In the genomic region with DNA sequence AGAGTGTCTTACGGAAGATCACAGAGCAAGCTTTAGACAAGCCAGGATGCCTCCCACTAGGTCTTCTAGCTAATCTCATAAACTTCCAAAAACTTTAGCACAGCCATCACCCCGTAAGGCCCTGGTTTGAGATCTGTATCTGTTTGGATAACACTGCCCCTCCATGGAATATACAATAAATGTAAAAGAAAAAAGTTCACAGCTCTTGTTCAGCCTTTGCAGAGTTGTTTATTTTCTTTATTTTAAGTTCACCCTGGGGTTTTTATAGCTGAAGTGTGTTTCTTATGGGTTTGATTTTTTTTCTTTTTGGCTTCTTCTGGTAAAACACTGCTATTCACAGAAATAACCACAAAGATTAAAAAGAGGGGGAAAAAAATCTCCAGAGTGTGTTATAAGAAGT, we compare ENCODE assay signal across 26 cellular contexts.
DNase-seq lines count a peak whose midpoint lies in the region; ATAC-seq, FAIRE-seq and TF ChIP-seq lines count a peak whose summit lies in the region.
"Had no signal": no experiment of that assay in that cellular context is flagged by ENCODE, and none has a peak within 500 bp of the region (broad histone marks: within the 10 kb centered on the region; RNA-seq: fewer than 3 reads in every experiment).

No MANE protein-coding gene starts in this region.

- DNase-seq in NCI-H1105 treated with DMSO at 0.1 percent for 48 hours (lab: John Stamatoyannopoulos, UW): peak; percentile 8
- no peak for DNase-seq in NCI-H1105 (lab: John Stamatoyannopoulos, UW)
- peak; percentile 43 for DNase-seq in astrocyte of the spinal cord (ENCODE audit: low read depth, low spot score)
- peak; percentile 34 for DNase-seq in fibroblast of villous mesenchyme (ENCODE audit: low read depth)
- DNase-seq in urothelium cell line (ENCODE audit: low spot score): no peak
- no peak for DNase-seq in GM12891 (ENCODE audit: insufficient read length, low spot score)
- DNase-seq: 8988T; activated CD4-positive, alpha-beta T cell treated with anti-CD3 and anti-CD28 coated beads, Interleukin-2, amount 10 ng/mL, durations not matched to agents 24 days and 14 days; activated naive CD4-positive, alpha-beta T cell treated with Interleukin-2 at 50 U/mL for 16 hours; activated T-cell treated with anti-CD3 and anti-CD28 coated beads, Interleukin-2, amount 50 U/mL, for 72 hours; adrenal gland; brain microvascular endothelial cell; CD4-positive, alpha-beta memory T cell; effector CD8-positive, alpha-beta T cell; left lung; naive B cell; NCI-H446; NCI-H82; nucleus accumbens; SHP77; WERI-Rb-1 had no signal

- in situ Hi-C loops in astrocyte of the spinal cord (cut with HindIII; ENCODE audit: low sequenced_read_pairs): no loop called here

- no peak for TF ChIP-seq CTCF in astrocyte of the spinal cord (IDR thresholded peaks at IDR 0.05; ENCODE audit: low read depth, low read length)
- TF ChIP-seq CTCF in fibroblast of villous mesenchyme (IDR thresholded peaks at IDR 0.05; ENCODE audit: insufficient read depth, low read depth, low read length): no peak

- FAIRE-seq in urothelium cell line (lab: Jason Lieb, UNC) (peak; percentile 9), GM12891 (lab: Jason Lieb, UNC) (no peak)
- FAIRE-seq: frontal cortex, GM12878 had no signal

- TF ChIP-seq POLR2A in GM12891 (IDR thresholded peaks at IDR 0.05; ENCODE audit: low read depth, low read length): no peak

- no peak for ATAC-seq in HG03521 (IDR thresholded peaks at IDR 0.05; ENCODE audit: unreplicated experiment)
- ATAC-seq in HG03159 (IDR thresholded peaks at IDR 0.05; ENCODE audit: unreplicated experiment): no peak
- ATAC-seq: activated T-cell treated with anti-CD3 and anti-CD28 coated beads, Interleukin-2, amount 50 U/mL, for 72 hours; GM12878; left lung had no signal

- no peak overlapping the region for H3K4me3 ChIP-seq in astrocyte of the spinal cord (ENCODE audit: low read depth, low read length)
- no peak overlapping the region for H3K4me3 ChIP-seq in fibroblast of villous mesenchyme (ENCODE audit: low read depth, low read length)
- H3K4me3 ChIP-seq: adrenal gland, GM12878, left lung, thoracic aorta had no signal

TF ChIP-seq in GM12891, 5 proteins besides CTCF, POLR2A, EP300 and RAD21:
- TF ChIP-seq PAX5 (IDR thresholded peaks at IDR 0.05; ENCODE audit: insufficient read depth, low read length, severe bottlenecking): no peak
- no peak for TF ChIP-seq TAF1 (IDR thresholded peaks at IDR 0.05; ENCODE audit: low read depth, low read length)
- TF ChIP-seq POU2F2 (IDR thresholded peaks at IDR 0.05; ENCODE audit: low read depth, low read length): no peak
- TF ChIP-seq POLR2AphosphoS5 (IDR thresholded peaks at IDR 0.05; ENCODE audit: low read depth, low read length): no peak
- TF ChIP-seq SPI1 (IDR thresholded peaks at IDR 0.05; ENCODE audit: low read depth, low read length): no peak
TF ChIP-seq in GM12891: peak in this region for 0.

Comparison
In these comparisons a context has a peak if more than half of its experiments do, and no peak if none do; other contexts are left out.
1. DNase-seq: peak in NCI-H1105 treated with DMSO at 0.1 percent for 48 hours (single experiment), astrocyte of the spinal cord (single experiment) and fibroblast of villous mesenchyme (single experiment); none in NCI-H1105 (single experiment), urothelium cell line (single experiment) and GM12891 (single experiment).